Comparison of ENCODE assay signal across 8 cellular contexts in the genomic region with DNA sequence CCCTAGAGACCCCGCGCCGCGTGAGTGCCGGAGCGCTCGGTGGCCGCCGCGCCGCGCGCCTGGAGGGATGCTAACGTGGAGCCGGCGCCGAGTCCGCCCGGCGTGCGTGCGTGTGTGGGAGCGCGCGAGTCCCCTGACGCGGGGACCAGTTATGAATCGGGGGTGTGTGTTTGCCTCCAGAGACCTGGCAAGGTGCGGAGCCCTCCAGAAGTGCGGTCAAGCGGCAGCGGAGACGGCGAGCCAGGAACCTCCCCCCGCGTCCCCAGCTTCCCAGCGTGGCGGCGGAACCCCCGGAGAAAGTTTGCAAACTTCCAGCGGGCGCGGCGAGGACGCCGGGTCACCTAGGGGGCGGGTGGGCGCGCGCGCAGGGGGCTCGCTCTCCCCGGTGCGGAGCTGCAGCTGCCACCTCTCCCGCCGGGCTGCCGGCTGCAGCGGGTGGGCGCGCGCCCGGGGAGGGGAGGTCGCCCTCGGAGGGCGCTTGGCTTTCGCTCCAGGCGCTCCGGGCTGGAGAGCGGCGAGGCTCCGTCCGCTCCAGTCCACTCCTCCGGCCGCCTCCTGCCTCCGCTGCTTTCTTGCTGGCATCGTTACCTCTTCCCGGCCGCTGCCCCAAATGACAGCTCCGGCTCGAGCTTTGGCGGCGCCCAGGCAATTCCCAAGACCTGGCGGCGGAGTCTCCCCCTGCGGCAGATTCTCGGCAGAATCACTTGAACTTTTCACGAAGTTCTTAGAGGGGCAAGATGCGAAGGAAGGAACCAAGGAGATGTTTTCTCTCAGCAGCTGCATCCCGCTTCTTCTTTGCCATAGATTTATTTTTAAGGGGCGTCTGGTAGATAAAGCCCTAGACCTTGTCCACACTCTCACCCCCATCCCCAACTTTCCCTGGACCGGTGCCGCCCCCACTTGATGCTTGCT. TPM values are rescaled to one million over a fixed set of nuclear protein-coding genes. Genes with fewer than 3 reads are reported as not detected.
DNase-seq lines count a peak whose midpoint lies in the region; ATAC-seq and TF ChIP-seq lines count a peak whose summit lies in the region.

No MANE protein-coding gene starts in this region.

- peak overlapping the region; percentile 91 for H3K4me2 ChIP-seq in mesendoderm (ENCODE audit: low read length)

- peak overlapping the region; percentile 45 to 78 (median 62) for H3K27ac ChIP-seq in Peyer's patch
- no peak overlapping the region for H3K27ac ChIP-seq in mesendoderm (ENCODE audit: low read depth, low read length)
- H3K27ac ChIP-seq in transverse colon, result peak overlapping the region; percentile 68 to 86 (median 80)

- H3K4me3 ChIP-seq in Peyer's patch, result peak overlapping the region; percentile 32 to 53 (median 51)
- peak overlapping the region; percentile 19 for H3K4me3 ChIP-seq in mesendoderm (ENCODE audit: low read length)
- H3K4me3 ChIP-seq in transverse colon, result peak overlapping the region; percentile 35 to 56 (median 41)

- H3K18ac ChIP-seq in mesendoderm (ENCODE audit: low read length), result no peak overlapping the region

- WGBS in mesendoderm (ENCODE audit: extremely low coverage, insufficient coverage, low lambda C conversion rate), result no CpG with 5 or more reads among the region's 92 CpGs
- 5% methylated on average over 70 of the region's 92 CpGs; no CpG with 5 or more reads in 1 of the 2 donors for WGBS in transverse colon (ENCODE audit: low coverage in 1 of 2), 2 donors

- TF ChIP-seq CTCF in Peyer's patch (IDR thresholded peaks at IDR 0.05), result no peak
- TF ChIP-seq CTCF in transverse colon (IDR thresholded peaks at IDR 0.05), result no peak

- no peaks in the 10 kb centered on the region for H3K79me2 ChIP-seq in mesendoderm (ENCODE audit: control insufficient read depth, insufficient read depth, low read length)

- no peaks in the 10 kb centered on the region for H3K9me3 Mint-ChIP-seq in activated T-cell treated with anti-CD3 and anti-CD28 coated beads, Interleukin-2, amount 50 U/mL, for 4 hours

- no peak for TF ChIP-seq EP300 in transverse colon (IDR thresholded peaks at IDR 0.05; ENCODE audit: low read depth)

- no peaks in the 10 kb centered on the region for H3K27me3 ChIP-seq in Peyer's patch
- H3K27me3 ChIP-seq in mesendoderm (ENCODE audit: insufficient read depth, low read length, poor library complexity), result peaks cover 7% of the 10 kb centered on the region
- H3K27me3 ChIP-seq in transverse colon, result peaks cover 86% of the 10 kb centered on the region

- H3K23ac ChIP-seq in mesendoderm (ENCODE audit: low read length), result no peak overlapping the region

- H3K79me1 ChIP-seq in mesendoderm (ENCODE audit: low read length), result no peaks in the 10 kb centered on the region

- no peaks in the 10 kb centered on the region for H3K36me3 ChIP-seq in Peyer's patch
- no peaks in the 10 kb centered on the region for H3K36me3 ChIP-seq in mesendoderm (ENCODE audit: control insufficient read depth, insufficient read depth, low read length)
- no peaks in the 10 kb centered on the region for H3K36me3 ChIP-seq in transverse colon

- in situ Hi-C loops in transverse colon (cut with MboI; ENCODE audit: low pct_ligation_motif_present in 1 of 4, low pct_unique_long_range_greater_than_20kb in 1 of 4, low sequenced_read_pairs in 3 of 4), result loop anchor here in 1 of 4 donors (25.0 kb wide), 1 partner anchor 277 kb away; no protein-coding TSS in a partner anchor

- no peak overlapping the region for H4K5ac ChIP-seq in mesendoderm (ENCODE audit: low read length)

- intact Hi-C loops in transverse colon (cut with DNase I; ENCODE audit: low total_unique reads), result no loop called here

- peaks cover 69% of the 10 kb centered on the region for H3K27me3 Mint-ChIP-seq in activated T-cell treated with anti-CD3 and anti-CD28 coated beads, Interleukin-2, amount 50 U/mL, for 4 hours (ENCODE audit: low read depth)

- H4K8ac ChIP-seq in mesendoderm (ENCODE audit: low read depth, low read length), result no peak overlapping the region

- no peak overlapping the region for H2BK15ac ChIP-seq in mesendoderm (replicated peaks; ENCODE audit: low read depth)

- H3K56ac ChIP-seq in mesendoderm (ENCODE audit: low read length), result peak overlapping the region; percentile 38

- H3K9me3 ChIP-seq in Peyer's patch, result no peaks in the 10 kb centered on the region
- no peaks in the 10 kb centered on the region for H3K9me3 ChIP-seq in transverse colon

- H3K4me1 ChIP-seq in Peyer's patch, result peaks cover 0 to 17% (median 7%) of the 10 kb centered on the region in 4 donors
- peaks cover 5% of the 10 kb centered on the region for H3K4me1 ChIP-seq in mesendoderm (ENCODE audit: control insufficient read depth, low read depth, low read length)
- H3K4me1 ChIP-seq in transverse colon, result peaks cover 0 to 23% (median 12%) of the 10 kb centered on the region in 4 donors

- H2BK5ac ChIP-seq in mesendoderm (ENCODE audit: low read length), result no peak overlapping the region

- no peak for DNase-seq in activated T-cell treated with anti-CD3 and anti-CD28 coated beads, Interleukin-2, amount 50 U/mL, for 4 hours
- no peak for DNase-seq in activated T-cell treated with anti-CD3 and anti-CD28 coated beads, Interleukin-2, amount 50 U/mL, for 48 hours
- DNase-seq in Peyer's patch (peak in 1 of 3 donors; percentile 50), ecto neural progenitor cell (ENCODE audit: low spot score) (peak; percentile 72), mesendoderm (peak; percentile 73), transverse colon (peak; percentile 18)

- H3K4ac ChIP-seq in mesendoderm (ENCODE audit: low read depth, low read length), result no peak overlapping the region

- no peak overlapping the region for H2BK120ac ChIP-seq in mesendoderm (ENCODE audit: low read depth, low read length)

- peak overlapping the region; percentile 84 for H3K4me3 Mint-ChIP-seq in activated T-cell treated with anti-CD3 and anti-CD28 coated beads, Interleukin-2, amount 50 U/mL, for 4 hours

- peak in 1 of 2 donors; percentile 9 for ATAC-seq in activated T-cell treated with anti-CD3 and anti-CD28 coated beads, Interleukin-2, amount 50 U/mL, for 4 hours
- no peak for ATAC-seq in GM19397 (IDR thresholded peaks at IDR 0.05; ENCODE audit: unreplicated experiment)
- no peak for ATAC-seq in GM18861 (IDR thresholded peaks at IDR 0.05; ENCODE audit: unreplicated experiment)

- H3K9ac ChIP-seq in mesendoderm (ENCODE audit: low read length), result peak overlapping the region; percentile 35

- no peaks in the 10 kb centered on the region for H3K36me3 Mint-ChIP-seq in activated T-cell treated with anti-CD3 and anti-CD28 coated beads, Interleukin-2, amount 50 U/mL, for 4 hours (ENCODE audit: insufficient read depth)

- TF ChIP-seq POLR2A in Peyer's patch (IDR thresholded peaks at IDR 0.05) (no peak), transverse colon (IDR thresholded peaks at IDR 0.05) (no peak)

- no peak overlapping the region for H2AK5ac ChIP-seq in mesendoderm (ENCODE audit: low read length)

- peaks cover 35% of the 10 kb centered on the region for H3K4me1 Mint-ChIP-seq in activated T-cell treated with anti-CD3 and anti-CD28 coated beads, Interleukin-2, amount 50 U/mL, for 4 hours (ENCODE audit: low read depth)

RNA-seq across cellular contexts. Expression of a gene that starts 2.3 kb away (rescaled TPM):
- total RNA-seq in activated T-cell treated with anti-CD3 and anti-CD28 coated beads, Interleukin-2, amount 50 U/mL, for 4 hours, result under 1 TPM; 0.37 to 0.81 (median 0.68) TPM
- total RNA-seq in Peyer's patch (10 to 100 TPM in 3 of 4 donors, under 1 TPM in 1; 0.88 to 31.4 (median 15.9) TPM), transverse colon (10 to 100 TPM in 1 of 4 donors, 1 to 10 TPM in 3; 3.0 to 12.2 (median 7.0) TPM)
- 8.3 TPM for polyA plus RNA-seq in mesendoderm (2013, experiment 1 of 2)
- 8.6 TPM for polyA plus RNA-seq in mesendoderm (2013, experiment 2 of 2)

Comparison
In these comparisons a context has a peak if more than half of its experiments do, and no peak if none do; other contexts are left out.
1. DNase-seq: peak in ecto neural progenitor cell (single experiment), mesendoderm (single experiment) and transverse colon (single experiment); none in activated T-cell treated with anti-CD3 and anti-CD28 coated beads, Interleukin-2, amount 50 U/mL, for 4 hours (single experiment) and activated T-cell treated with anti-CD3 and anti-CD28 coated beads, Interleukin-2, amount 50 U/mL, for 48 hours (0 of 2).
2. Peak in every context shown above with its lines, with median percentiles within 50 percentile points of each other: H3K4me3 ChIP-seq.